ENCODE assay signal across 8 cellular contexts in the genomic region with DNA sequence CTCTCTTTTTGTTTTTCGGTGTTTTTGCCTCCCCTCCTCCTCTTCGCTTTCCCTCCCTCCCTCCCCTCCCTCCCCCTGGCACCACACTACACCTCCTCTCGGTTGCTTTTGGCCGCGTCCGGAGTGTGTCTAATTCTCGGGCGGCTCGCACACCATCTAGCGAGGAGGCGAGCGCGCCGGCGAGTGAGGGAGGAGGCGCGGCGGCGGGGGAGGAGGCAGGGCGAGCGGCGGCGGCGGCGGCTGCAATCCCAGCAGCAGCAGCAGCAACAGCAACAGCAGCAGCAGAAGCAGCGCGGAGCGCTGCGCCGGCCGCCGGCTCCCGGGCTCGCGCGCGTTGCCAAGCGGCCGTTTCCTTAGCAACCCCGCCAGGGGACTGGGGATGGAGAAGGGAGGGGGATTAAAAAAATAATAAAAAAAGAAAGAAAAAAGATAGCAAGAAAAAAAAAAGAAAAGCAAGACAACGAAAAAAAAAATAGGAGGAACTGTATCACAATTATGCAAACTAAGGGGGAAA. TPM values are rescaled to one million over a fixed set of nuclear protein-coding genes. Genes with fewer than 3 reads are reported as not detected.
DNase-seq lines count a peak whose midpoint lies in the region; ATAC-seq and TF ChIP-seq lines count a peak whose summit lies in the region.

No MANE protein-coding gene starts in this region.

- H3K27ac Mint-ChIP-seq in activated naive CD8-positive, alpha-beta T cell treated with anti-CD3 and anti-CD28 coated beads, Interleukin-2, amount 10 ng/mL, durations not matched to agents 7 days and 5 days: no peak overlapping the region
- no peak overlapping the region for H3K27ac Mint-ChIP-seq in type B pancreatic cell

- peaks cover 27% of the 10 kb centered on the region for H3K27me3 Mint-ChIP-seq in activated naive CD8-positive, alpha-beta T cell treated with anti-CD3 and anti-CD28 coated beads, Interleukin-2, amount 10 ng/mL, durations not matched to agents 7 days and 5 days
- peaks cover 42% of the 10 kb centered on the region for H3K27me3 Mint-ChIP-seq in type B pancreatic cell

- no peak overlapping the region for H3K23ac ChIP-seq in neuronal stem cell (ENCODE audit: low read depth, low read length, poor library complexity)

- WGBS in neuronal stem cell (ENCODE audit: extremely low coverage in 2 of 2, insufficient read length in 2 of 2, insufficient replicate concordance in 1 of 2), 2 donors: no CpG with 5 or more reads among the region's 41 CpGs

- H2BK120ac ChIP-seq in neuronal stem cell (ENCODE audit: low read depth, low read length): no peak overlapping the region

- no peaks in the 10 kb centered on the region for H4K20me1 ChIP-seq in DND-41 (ENCODE audit: insufficient read depth, low read length)

- H3K9me3 Mint-ChIP-seq in activated naive CD8-positive, alpha-beta T cell treated with anti-CD3 and anti-CD28 coated beads, Interleukin-2, amount 10 ng/mL, durations not matched to agents 7 days and 5 days: no peaks in the 10 kb centered on the region
- no peaks in the 10 kb centered on the region for H3K9me3 Mint-ChIP-seq in type B pancreatic cell

- in situ Hi-C loops in KBM-7 (cut with MboI; ENCODE audit: low pct_unique_long_range_greater_than_20kb, low sequenced_read_pairs): no loop called here
- in situ Hi-C loops in Panc1 (cut with HindIII; ENCODE audit: low pct_unique_long_range_greater_than_20kb, low sequenced_read_pairs): no loop called here

- ATAC-seq in DND-41 (ENCODE audit: insufficient read depth, low read depth): peak; percentile 80
- peak; percentile 63 for ATAC-seq in GM21786 (IDR thresholded peaks at IDR 0.05; ENCODE audit: unreplicated experiment)
- ATAC-seq in Panc1: peak; percentile 91
- peak; percentile 87 for ATAC-seq in activated naive CD8-positive, alpha-beta T cell treated with anti-CD3 and anti-CD28 coated beads, Interleukin-2, amount 10 ng/mL, durations not matched to agents 7 days and 5 days (ENCODE audit: low read depth)

- no peak overlapping the region for H3K14ac ChIP-seq in neuronal stem cell (ENCODE audit: low read length)

- H3K79me2 ChIP-seq in DND-41 (ENCODE audit: insufficient read depth, low read length): peaks cover 9% of the 10 kb centered on the region

- no peaks in the 10 kb centered on the region for H3K79me1 ChIP-seq in neuronal stem cell (ENCODE audit: low read depth, low read length)

- H3K4me2 ChIP-seq in DND-41 (ENCODE audit: insufficient read depth, low read length): peak overlapping the region; percentile 97
- peak overlapping the region; percentile 91 for H3K4me2 ChIP-seq in neuronal stem cell (ENCODE audit: insufficient read depth, low read length, poor library complexity, severe bottlenecking)

- H3K27me3 ChIP-seq in DND-41 (ENCODE audit: insufficient read depth, low read length, poor library complexity) (no peaks in the 10 kb centered on the region), Panc1 (ENCODE audit: control insufficient read depth, insufficient read depth, low read length) (no peaks in the 10 kb centered on the region), neuronal stem cell (ENCODE audit: control insufficient read depth in 3 of 3, insufficient read depth in 3 of 3, low read depth in 1 of 3, low read length in 3 of 3) (peaks cover 0 to 1% (median 0%) of the 10 kb centered on the region in 3 experiments)

- DNase-seq in DND-41 (peak; percentile 88), KBM-7 (peak; percentile 97), Panc1 (ENCODE audit: low read depth, low spot score) (peak; percentile 64), glomerular visceral epithelial cell (ENCODE audit: extremely low spot score) (peak; percentile 97), neuronal stem cell (ENCODE audit: low spot score) (peak; percentile 86), type B pancreatic cell (ENCODE audit: extremely low spot score, unreplicated experiment) (peak; percentile 87)
- DNase-seq in activated naive CD8-positive, alpha-beta T cell treated with anti-CD3 and anti-CD28 coated beads, Interleukin-2, amount 10 ng/mL, durations not matched to agents 7 days and 5 days: peak; percentile 79

- CTCF ChIA-PET in Panc1 (lab: Charles Lee): no interaction called here

- no peaks in the 10 kb centered on the region for H3K36me3 Mint-ChIP-seq in activated naive CD8-positive, alpha-beta T cell treated with anti-CD3 and anti-CD28 coated beads, Interleukin-2, amount 10 ng/mL, durations not matched to agents 7 days and 5 days
- no peaks in the 10 kb centered on the region for H3K36me3 Mint-ChIP-seq in type B pancreatic cell

- BruUV-seq in Panc1 (replicated peaks; lab: Mats Ljungman, UMichigan): no TSS peak

- H3K9ac ChIP-seq in DND-41 (ENCODE audit: low read depth, low read length) (peak overlapping the region; percentile 87), neuronal stem cell (ENCODE audit: low read depth, low read length, poor library complexity) (no peak overlapping the region)

- no peak overlapping the region for H2BK15ac ChIP-seq in neuronal stem cell (ENCODE audit: low read length)

- H2BK12ac ChIP-seq in neuronal stem cell (ENCODE audit: low read length): no peak overlapping the region

- H2BK5ac ChIP-seq in neuronal stem cell (ENCODE audit: low read length): no peak overlapping the region

- H3K4me3 ChIP-seq in DND-41 (ENCODE audit: low read depth in 1 of 2, low read length in 2 of 2) (peak overlapping the region; percentile 73 to 79), Panc1 (ENCODE audit: low read depth in 2 of 2, low read length in 2 of 2) (peak overlapping the region; percentile 80 to 96), neuronal stem cell (ENCODE audit: low read length in 2 of 2) (peak overlapping the region; percentile 84 to 94)

- H2AFZ ChIP-seq in DND-41 (ENCODE audit: low read depth, low read length): peak overlapping the region; percentile 98
- H2AFZ ChIP-seq in neuronal stem cell (ENCODE audit: low read length): peak overlapping the region; percentile 95

- POLR2A ChIA-PET in Panc1 (lab: Charles Lee): no interaction called here
- POLR2A ChIA-PET in activated naive CD8-positive, alpha-beta T cell treated with anti-CD3 and anti-CD28 coated beads, Interleukin-2, amount 10 ng/mL, durations not matched to agents 7 days and 5 days (lab: Charles Lee): no interaction called here

- intact Hi-C loops in Panc1 (cut with micrococcal nuclease; ENCODE audit: unreplicated experiment): no loop called here

- no peak overlapping the region for H4K8ac ChIP-seq in neuronal stem cell (ENCODE audit: low read depth, low read length)

- TF ChIP-seq CTCF in DND-41 (IDR thresholded peaks at IDR 0.05; ENCODE audit: borderline replicate concordance, extremely low read depth, low read length, poor library complexity, severe bottlenecking) (peak; percentile 40), Panc1 (IDR thresholded peaks at IDR 0.05) (peak; percentile 37), type B pancreatic cell (conservative IDR thresholded peaks at IDR 0.05) (peak; percentile 19)

- peaks cover 61% of the 10 kb centered on the region for H3K4me1 ChIP-seq in DND-41 (ENCODE audit: insufficient read depth, low read length)
- H3K4me1 ChIP-seq in Panc1 (ENCODE audit: control insufficient read depth, insufficient read depth, low read length): peaks cover 17% of the 10 kb centered on the region
- H3K4me1 ChIP-seq in neuronal stem cell (ENCODE audit: control insufficient read depth in 2 of 2, insufficient read depth in 1 of 2, low read depth in 1 of 2, low read length in 2 of 2): peaks cover 0 to 2% of the 10 kb centered on the region in 2 donors

- no peak overlapping the region for H3K18ac ChIP-seq in neuronal stem cell (ENCODE audit: low read length)

- no peak overlapping the region for H2AK5ac ChIP-seq in neuronal stem cell (ENCODE audit: low read depth, low read length)

- H3K9me3 ChIP-seq in DND-41 (ENCODE audit: insufficient read depth, low read length, severe bottlenecking) (no peaks in the 10 kb centered on the region), Panc1 (ENCODE audit: control insufficient read depth, insufficient read depth, low read depth, low read length) (no peaks in the 10 kb centered on the region), neuronal stem cell (replicated peaks in 1 of 2; ENCODE audit: control insufficient read depth in 2 of 2, insufficient read depth in 1 of 2, low read depth in 1 of 2, low read length in 2 of 2) (no peaks in the 10 kb centered on the region)

- no peak overlapping the region for H4K91ac ChIP-seq in neuronal stem cell (ENCODE audit: low read depth, low read length, poor library complexity)

- H3K36me3 ChIP-seq in DND-41 (ENCODE audit: insufficient read depth, low read length): no peaks in the 10 kb centered on the region
- no peaks in the 10 kb centered on the region for H3K36me3 ChIP-seq in Panc1 (ENCODE audit: control insufficient read depth, insufficient read depth, low read length)
- no peaks in the 10 kb centered on the region for H3K36me3 ChIP-seq in neuronal stem cell (replicated peaks in 1 of 2; ENCODE audit: control insufficient read depth in 2 of 2, insufficient read depth in 2 of 2, low read length in 2 of 2)

- H3K4me3 Mint-ChIP-seq in activated naive CD8-positive, alpha-beta T cell treated with anti-CD3 and anti-CD28 coated beads, Interleukin-2, amount 10 ng/mL, durations not matched to agents 7 days and 5 days: no peak overlapping the region
- H3K4me3 Mint-ChIP-seq in type B pancreatic cell: no peak overlapping the region

- H3K4me1 Mint-ChIP-seq in activated naive CD8-positive, alpha-beta T cell treated with anti-CD3 and anti-CD28 coated beads, Interleukin-2, amount 10 ng/mL, durations not matched to agents 7 days and 5 days: peaks cover 13% of the 10 kb centered on the region
- H3K4me1 Mint-ChIP-seq in type B pancreatic cell (ENCODE audit: unreplicated experiment): peaks cover 7% of the 10 kb centered on the region

- no peak overlapping the region for H3K4ac ChIP-seq in neuronal stem cell (ENCODE audit: low read length)

- H3K27ac ChIP-seq in DND-41 (ENCODE audit: low read length) (peak overlapping the region; percentile 95), Panc1 (ENCODE audit: low read length) (peak overlapping the region; percentile 86), neuronal stem cell (replicated peaks; ENCODE audit: low read length) (peak overlapping the region; percentile 96)

RNA-seq across cellular contexts. Expression of a gene that starts 0.4 kb away (rescaled TPM):
- total RNA-seq in Panc1 (2021; ENCODE audit: unreplicated experiment) (2.7 TPM), type B pancreatic cell (ENCODE audit: low replicate concordance) (22.4 and 22.5 TPM in 2 replicates)
- 0.74 TPM for polyA plus RNA-seq in Panc1 (2012; ENCODE audit: insufficient read length)
- not detected for total RNA-seq in activated naive CD8-positive, alpha-beta T cell treated with anti-CD3 and anti-CD28 coated beads, Interleukin-2, amount 10 ng/mL, durations not matched to agents 7 days and 5 days
- 1.8 TPM for polyA plus RNA-seq in neuronal stem cell (2013, experiment 1 of 2)
- 1.9 TPM for polyA plus RNA-seq in neuronal stem cell (2013, experiment 2 of 2)

Comparison
In these comparisons a context has a peak if more than half of its experiments do, and no peak if none do; other contexts are left out.
1. Peak in every context shown above with its lines: DNase-seq, ATAC-seq, H3K4me3 ChIP-seq and H3K27ac ChIP-seq.